Comparison of ENCODE assay signal across 8 cellular contexts in genomic region chr2:64873472-64873924, GRCh38.
A peak's percentile ranks its signal among the peaks of the same experiment; 100 is the strongest.
DNase-seq lines count a peak whose midpoint lies in the region; ATAC-seq and TF ChIP-seq lines count a peak whose summit lies in the region.

No MANE protein-coding gene starts in this region.

- no peak overlapping the region for H3K4me2 ChIP-seq in mesendoderm (ENCODE audit: low read length)

- no peak overlapping the region for H3K18ac ChIP-seq in mesendoderm (ENCODE audit: low read length)

- H3K4me1 ChIP-seq in colonic mucosa (no peaks in the 10 kb centered on the region), mesendoderm (ENCODE audit: control insufficient read depth, low read depth, low read length) (no peaks in the 10 kb centered on the region)

- no peaks in the 10 kb centered on the region for H3K9me3 ChIP-seq in colonic mucosa

- no peak overlapping the region for H2AK5ac ChIP-seq in mesendoderm (ENCODE audit: low read length)

- H2BK15ac ChIP-seq in mesendoderm (replicated peaks; ENCODE audit: low read depth), result no peak overlapping the region

- H3K23ac ChIP-seq in mesendoderm (ENCODE audit: low read length), result no peak overlapping the region

- peak; percentile 96 for TF ChIP-seq CTCF in colonic mucosa (IDR thresholded peaks at IDR 0.05)

- no peaks in the 10 kb centered on the region for H3K27me3 ChIP-seq in colonic mucosa
- H3K27me3 ChIP-seq in mesendoderm (ENCODE audit: insufficient read depth, low read length, poor library complexity), result no peaks in the 10 kb centered on the region

- no peak overlapping the region for H3K4ac ChIP-seq in mesendoderm (ENCODE audit: low read depth, low read length)

- H2BK5ac ChIP-seq in mesendoderm (ENCODE audit: low read length), result no peak overlapping the region

- no peak overlapping the region for H4K5ac ChIP-seq in mesendoderm (ENCODE audit: low read length)

- H3K27ac ChIP-seq in colonic mucosa (no peak overlapping the region), mesendoderm (ENCODE audit: low read depth, low read length) (no peak overlapping the region)

- H4K8ac ChIP-seq in mesendoderm (ENCODE audit: low read depth, low read length), result no peak overlapping the region

- H3K79me2 ChIP-seq in mesendoderm (ENCODE audit: control insufficient read depth, insufficient read depth, low read length), result no peaks in the 10 kb centered on the region

- H2BK120ac ChIP-seq in mesendoderm (ENCODE audit: low read depth, low read length), result no peak overlapping the region

- H3K79me1 ChIP-seq in mesendoderm (ENCODE audit: low read length), result no peaks in the 10 kb centered on the region

- DNase-seq in AG08396 (ENCODE audit: low spot score) (peak; percentile 67), NCI-H2227 (lab: John Stamatoyannopoulos, UW; ENCODE audit: unreplicated experiment) (peak; percentile 71), colonic mucosa (peak; percentile 87), mesendoderm (peak; percentile 84)
- DNase-seq in activated CD4-positive, alpha-beta T cell treated with anti-CD3 and anti-CD28 coated beads for 4 hours, result peak; percentile 67 to 82
- DNase-seq in stimulated activated CD8-positive, alpha-beta memory T cell treated with anti-CD3 and anti-CD28 coated beads, Interleukin-15, amount 100 ng/mL, for 4 hours (ENCODE audit: low read depth in 2 of 2), result peak; percentile 48 to 54

- H3K36me3 ChIP-seq in colonic mucosa, result no peaks in the 10 kb centered on the region
- H3K36me3 ChIP-seq in mesendoderm (ENCODE audit: control insufficient read depth, insufficient read depth, low read length), result no peaks in the 10 kb centered on the region

- peak; percentile 69 for ATAC-seq in GM18858 (IDR thresholded peaks at IDR 0.05; ENCODE audit: unreplicated experiment)
- ATAC-seq in HG03025 (IDR thresholded peaks at IDR 0.05; ENCODE audit: low FRiP score, unreplicated experiment), result peak; percentile 63

- intact Hi-C loops in colonic mucosa (cut with DNase I), result no loop called here

- H3K4me3 ChIP-seq in colonic mucosa (no peak overlapping the region), mesendoderm (ENCODE audit: low read length) (no peak overlapping the region)

- H3K9ac ChIP-seq in colonic mucosa (ENCODE audit: low read depth in 2 of 2, low read length in 2 of 2) (no peak overlapping the region), mesendoderm (ENCODE audit: low read length) (no peak overlapping the region)

- H3K56ac ChIP-seq in mesendoderm (ENCODE audit: low read length), result peak overlapping the region; percentile 58

- WGBS in mesendoderm (ENCODE audit: extremely low coverage, insufficient coverage, low lambda C conversion rate), result no CpG with 5 or more reads among the region's 14 CpGs
